In genomic region chr20:23200413-23200812, GRCh38 we compare ENCODE assay signal across 20 cellular contexts.
A peak's percentile ranks its signal among the peaks of the same experiment; 100 is the strongest.
DNase-seq lines count a peak whose midpoint lies in the region; ATAC-seq and FAIRE-seq lines count a peak whose summit lies in the region.
"Had no signal": no experiment of that assay in that cellular context is flagged by ENCODE, and none has a peak within 500 bp of the region (broad histone marks: within the 10 kb centered on the region; RNA-seq: fewer than 3 reads in every experiment).

No MANE protein-coding gene starts in this region.

- CTCF ChIA-PET in naive thymus-derived CD4-positive, alpha-beta T cell (lab: Charles Lee): no interaction called here

- H3K9me3 Mint-ChIP-seq in naive thymus-derived CD4-positive, alpha-beta T cell: peaks cover 0 to 9% (median 2%) of the 10 kb centered on the region in 11 donors
- H3K9me3 Mint-ChIP-seq: T-helper 1 cell treated with Interleukin-12 subunit alpha and Interleukin-12 subunit beta and Interleukin-4 antibody, amounts not matched to agents 30 μg/mL and 1 μg/mL, for 36 hours had no signal

- ATAC-seq in HG02870 (IDR thresholded peaks at IDR 0.05; ENCODE audit: unreplicated experiment) (peak; percentile 46), HG03159 (IDR thresholded peaks at IDR 0.05; ENCODE audit: unreplicated experiment) (no peak)
- ATAC-seq in naive thymus-derived CD4-positive, alpha-beta T cell: peak; percentile 50

- H3K4me3 Mint-ChIP-seq in naive thymus-derived CD4-positive, alpha-beta T cell: no peak overlapping the region
- H3K4me3 Mint-ChIP-seq: T-helper 1 cell treated with Interleukin-12 subunit alpha and Interleukin-12 subunit beta and Interleukin-4 antibody, amounts not matched to agents 30 μg/mL and 1 μg/mL, for 36 hours had no signal

- no peak overlapping the region for H3K27ac Mint-ChIP-seq in naive thymus-derived CD4-positive, alpha-beta T cell
- H3K27ac Mint-ChIP-seq: T-helper 1 cell treated with Interleukin-12 subunit alpha and Interleukin-12 subunit beta and Interleukin-4 antibody, amounts not matched to agents 30 μg/mL and 1 μg/mL, for 36 hours had no signal

- intact Hi-C loops in naive thymus-derived CD4-positive, alpha-beta T cell (cut with micrococcal nuclease): no loop called here

- H3K4me3 ChIP-seq in naive thymus-derived CD4-positive, alpha-beta T cell (ENCODE audit: low read length): no peak overlapping the region
- no peak overlapping the region for H3K4me3 ChIP-seq in small intestine (ENCODE audit: low read depth in 1 of 2, low read length in 2 of 2)
- H3K4me3 ChIP-seq: BLaER1, body of pancreas, SJCRH30, skin epidermis had no signal

- no peaks in the 10 kb centered on the region for H3K27me3 ChIP-seq in naive thymus-derived CD4-positive, alpha-beta T cell (ENCODE audit: control insufficient read depth in 2 of 2, insufficient read depth in 2 of 2, low read length in 2 of 2)
- no peaks in the 10 kb centered on the region for H3K27me3 ChIP-seq in small intestine (ENCODE audit: control insufficient read depth in 2 of 2, insufficient read depth in 2 of 2, low read length in 2 of 2)
- H3K27me3 ChIP-seq: BLaER1, body of pancreas, SJCRH30 had no signal

- peaks cover 17 to 48% (median 28%) of the 10 kb centered on the region in 5 donors for H3K27me3 Mint-ChIP-seq in naive thymus-derived CD4-positive, alpha-beta T cell

- peaks cover 0 to 4% (median 0%) of the 10 kb centered on the region in 7 donors for H3K4me1 Mint-ChIP-seq in naive thymus-derived CD4-positive, alpha-beta T cell

- POLR2A ChIA-PET in naive thymus-derived CD4-positive, alpha-beta T cell (lab: Charles Lee): no interaction called here

- no peaks in the 10 kb centered on the region for H3K9me3 ChIP-seq in naive thymus-derived CD4-positive, alpha-beta T cell (ENCODE audit: control insufficient read depth in 2 of 3, low read length in 3 of 3)
- no peaks in the 10 kb centered on the region for H3K9me3 ChIP-seq in small intestine (ENCODE audit: control insufficient read depth, low read depth)

- H3K4me1 ChIP-seq in naive thymus-derived CD4-positive, alpha-beta T cell (ENCODE audit: control insufficient read depth in 2 of 2, insufficient read depth in 2 of 2, low read length in 2 of 2): no peaks in the 10 kb centered on the region
- no peaks in the 10 kb centered on the region for H3K4me1 ChIP-seq in small intestine (ENCODE audit: control insufficient read depth in 2 of 2, insufficient read depth in 1 of 2, low read depth in 1 of 2, low read length in 1 of 2)

- H3K36me3 Mint-ChIP-seq in naive thymus-derived CD4-positive, alpha-beta T cell: no peaks in the 10 kb centered on the region

- DNase-seq in CD1c-positive myeloid dendritic cell (ENCODE audit: extremely low spot score) (peak; percentile 53), SIG-M5 (lab: John Stamatoyannopoulos, UW) (peak; percentile 16), NK-92 (lab: John Stamatoyannopoulos, UW; ENCODE audit: unreplicated experiment) (no peak), small intestine (no peak)
- DNase-seq in naive thymus-derived CD4-positive, alpha-beta T cell: no peak
- no peak for DNase-seq in activated CD4-positive, alpha-beta T cell treated with anti-CD3 and anti-CD28 coated beads for 4 hours
- DNase-seq: activated CD8-positive, alpha-beta memory T cell treated with anti-CD3 and anti-CD28 coated beads for 24 hours; activated T-cell treated with anti-CD3 and anti-CD28 coated beads, Interleukin-2, amount 50 U/mL, for 1 hour; effector CD8-positive, alpha-beta T cell; NCI-H1105; occipital lobe; substantia nigra had no signal

- 78 to 86% (median 85%) methylated on average over 12 of the region's 12 CpGs for WGBS in small intestine, 3 donors

- no peaks in the 10 kb centered on the region for H3K36me3 ChIP-seq in naive thymus-derived CD4-positive, alpha-beta T cell (ENCODE audit: control insufficient read depth in 2 of 3, insufficient read depth in 3 of 3, low read length in 3 of 3)
- H3K36me3 ChIP-seq in small intestine (ENCODE audit: control insufficient read depth in 2 of 2, insufficient read depth in 2 of 2, low read length in 2 of 2): no peaks in the 10 kb centered on the region
- H3K36me3 ChIP-seq: BLaER1, SJCRH30 had no signal

- H3K27ac ChIP-seq in naive thymus-derived CD4-positive, alpha-beta T cell (ENCODE audit: low read depth, low read length): no peak overlapping the region
- H3K27ac ChIP-seq in small intestine (ENCODE audit: low read depth in 1 of 2, low read length in 1 of 2): no peak overlapping the region
- H3K27ac ChIP-seq: BLaER1, body of pancreas, SJCRH30, skin epidermis had no signal

- FAIRE-seq in small intestine (lab: Jason Lieb, UNC): no peak
- FAIRE-seq: urothelium cell line had no signal

Comparison
In these comparisons a context has a peak if more than half of its experiments do, and no peak if none do; other contexts are left out.
1. DNase-seq: peak in CD1c-positive myeloid dendritic cell (single experiment) and SIG-M5 (single experiment); none in naive thymus-derived CD4-positive, alpha-beta T cell (0 of 9), activated CD4-positive, alpha-beta T cell treated with anti-CD3 and anti-CD28 coated beads for 4 hours (0 of 2), NK-92 (single experiment) and small intestine (single experiment).